8 cellular contexts compared by ENCODE assay signal in genomic region chr1:46401964-46402626, GRCh38. TPM values are rescaled to one million over a fixed set of nuclear protein-coding genes. Genes with fewer than 3 reads are reported as not detected.
A peak's percentile ranks its signal among the peaks of the same experiment; 100 is the strongest.
DNase-seq lines count a peak whose midpoint lies in the region; ATAC-seq and TF ChIP-seq lines count a peak whose summit lies in the region.

No MANE protein-coding gene starts in this region.

- H3K4me1 Mint-ChIP-seq in natural killer cell treated with Interleukin-12 subunit alpha and Interleukin-12 subunit beta and Interleukin-15 and Interleukin-18, amount 100 ng/mL, for 72 hours (ENCODE audit: low read depth in 2 of 2): peaks cover 2% of the 10 kb centered on the region in 2 donors
- peaks cover 2 to 14% of the 10 kb centered on the region in 2 donors for H3K4me1 Mint-ChIP-seq in natural killer cell

- WGBS in prostate gland: 20% methylated on average over 10 of the region's 10 CpGs

- H3K27ac ChIP-seq in RWPE1: peak overlapping the region; percentile 72
- H3K27ac ChIP-seq in foreskin keratinocyte: no peak overlapping the region
- H3K27ac ChIP-seq in prostate gland: peak overlapping the region; percentile 23 to 64

- TF ChIP-seq POLR2A in prostate gland (IDR thresholded peaks at IDR 0.05): peak; percentile 48

- no peaks in the 10 kb centered on the region for H3K36me3 Mint-ChIP-seq in natural killer cell treated with Interleukin-12 subunit alpha and Interleukin-12 subunit beta and Interleukin-15 and Interleukin-18, amount 100 ng/mL, for 72 hours
- no peaks in the 10 kb centered on the region for H3K36me3 Mint-ChIP-seq in natural killer cell

- H3K9me3 Mint-ChIP-seq in natural killer cell treated with Interleukin-12 subunit alpha and Interleukin-12 subunit beta and Interleukin-15 and Interleukin-18, amount 100 ng/mL, for 72 hours: no peaks in the 10 kb centered on the region
- H3K9me3 Mint-ChIP-seq in natural killer cell: no peaks in the 10 kb centered on the region

- CTCF ChIA-PET in RWPE1 (lab: Yijun Ruan, JAX): interaction anchor here (0.5 kb wide), 1 partner anchor 38 kb away, joined by 5 read pairs; no protein-coding TSS in a partner anchor

- no peak for TF ChIP-seq CTCF in natural killer cell (IDR thresholded peaks at IDR 0.05)
- TF ChIP-seq CTCF in RWPE1 (conservative IDR thresholded peaks at IDR 0.05; ENCODE audit: low read depth): no peak
- TF ChIP-seq CTCF in foreskin keratinocyte (conservative IDR thresholded peaks at IDR 0.05): no peak
- TF ChIP-seq CTCF in prostate gland (IDR thresholded peaks at IDR 0.05): peak in 2 of 4 experiments; percentile 3 to 18

- intact Hi-C loops in natural killer cell (cut with micrococcal nuclease): no loop called here
- intact Hi-C loops in prostate gland (cut with DNase I): no loop called here

- H3K4me1 ChIP-seq in foreskin keratinocyte (no peaks in the 10 kb centered on the region), prostate gland (replicated peaks) (peaks cover 24% of the 10 kb centered on the region)

- H3K27ac Mint-ChIP-seq in natural killer cell treated with Interleukin-12 subunit alpha and Interleukin-12 subunit beta and Interleukin-15 and Interleukin-18, amount 100 ng/mL, for 72 hours: no peak overlapping the region
- no peak overlapping the region for H3K27ac Mint-ChIP-seq in natural killer cell

- peaks cover 0 to 2% of the 10 kb centered on the region in 2 donors for H3K27me3 Mint-ChIP-seq in natural killer cell treated with Interleukin-12 subunit alpha and Interleukin-12 subunit beta and Interleukin-15 and Interleukin-18, amount 100 ng/mL, for 72 hours
- H3K27me3 Mint-ChIP-seq in natural killer cell (ENCODE audit: low read depth in 2 of 2): peaks cover 0 to 11% of the 10 kb centered on the region in 2 donors

- POLR2A ChIA-PET in RWPE1 (lab: Yijun Ruan, JAX; ENCODE audit: low non-redundant PET): no interaction called here

- H3K4me3 ChIP-seq in prostate gland: no peak overlapping the region

- H3K27me3 ChIP-seq in foreskin keratinocyte (no peaks in the 10 kb centered on the region), prostate gland (replicated peaks; ENCODE audit: insufficient read depth) (no peaks in the 10 kb centered on the region)

- peak; percentile 34 to 51 for ATAC-seq in natural killer cell treated with Interleukin-12 subunit alpha and Interleukin-12 subunit beta and Interleukin-15 and Interleukin-18, amount 100 ng/mL, for 72 hours
- ATAC-seq in natural killer cell: no peak
- ATAC-seq in foreskin keratinocyte: peak; percentile 85
- no peak for ATAC-seq in GM21723 (IDR thresholded peaks at IDR 0.05; ENCODE audit: unreplicated experiment)

- no peak overlapping the region for H3K4me3 Mint-ChIP-seq in natural killer cell treated with Interleukin-12 subunit alpha and Interleukin-12 subunit beta and Interleukin-15 and Interleukin-18, amount 100 ng/mL, for 72 hours
- no peak overlapping the region for H3K4me3 Mint-ChIP-seq in natural killer cell

- peaks cover 0 to 3% of the 10 kb centered on the region in 2 donors for H3K36me3 ChIP-seq in prostate gland

- H3K9me3 ChIP-seq in prostate gland: no peaks in the 10 kb centered on the region

- no peak for DNase-seq in natural killer cell treated with Interleukin-12 subunit alpha and Interleukin-12 subunit beta and Interleukin-15 and Interleukin-18, amount 100 ng/mL, for 72 hours (ENCODE audit: low spot score)
- DNase-seq in natural killer cell: no peak
- DNase-seq in RWPE1 (ENCODE audit: low spot score): peak; percentile 85
- peak; percentile 83 to 92 for DNase-seq in foreskin keratinocyte
- peak; percentile 96 for DNase-seq in prostate gland (ENCODE audit: low spot score)
- DNase-seq in stimulated activated CD4-positive, alpha-beta T cell treated with anti-CD3 and anti-CD28 coated beads, Interleukin-4, amount 100 ng/mL, for 1 hour: no peak
- DNase-seq in mesenteric fat pad (ENCODE audit: low spot score): no peak

RNA-seq across cellular contexts. Expression of gene FAAH, which starts 8.0 kb away (rescaled TPM):
- 1 to 10 TPM; 4.1 to 6.6 TPM for total RNA-seq in natural killer cell treated with Interleukin-12 subunit alpha and Interleukin-12 subunit beta and Interleukin-15 and Interleukin-18, amount 100 ng/mL, for 72 hours
- total RNA-seq in natural killer cell (1 to 10 TPM; 4.7 to 10.0 (median 7.9) TPM), foreskin keratinocyte (9.8 and 9.9 TPM in 2 replicates), prostate gland (100 to 1,000 TPM; 122 to 264 TPM), mesenteric fat pad (16.4 TPM)
- polyA plus RNA-seq in foreskin keratinocyte: 9.2 and 9.4 TPM in 2 replicates

Comparison
In these comparisons a context has a peak if more than half of its experiments do, and no peak if none do; other contexts are left out.
1. ATAC-seq: peak in natural killer cell treated with Interleukin-12 subunit alpha and Interleukin-12 subunit beta and Interleukin-15 and Interleukin-18, amount 100 ng/mL, for 72 hours (2 of 2) and foreskin keratinocyte (single experiment); none in natural killer cell (0 of 3) and GM21723 (single experiment).
2. DNase-seq: peak in RWPE1 (single experiment), foreskin keratinocyte (2 of 2) and prostate gland (single experiment); none in natural killer cell treated with Interleukin-12 subunit alpha and Interleukin-12 subunit beta and Interleukin-15 and Interleukin-18, amount 100 ng/mL, for 72 hours (single experiment), natural killer cell (single experiment), stimulated activated CD4-positive, alpha-beta T cell treated with anti-CD3 and anti-CD28 coated beads, Interleukin-4, amount 100 ng/mL, for 1 hour (single experiment) and mesenteric fat pad (single experiment).